In genomic region chr2:45843136-45843535, GRCh38 we compare ENCODE assay signal across 13 cellular contexts.
DNase-seq lines count a peak whose midpoint lies in the region; ATAC-seq and TF ChIP-seq lines count a peak whose summit lies in the region.
"Had no signal": no experiment of that assay in that cellular context is flagged by ENCODE, and none has a peak within 500 bp of the region (broad histone marks: within the 10 kb centered on the region; RNA-seq: fewer than 3 reads in every experiment).

No MANE protein-coding gene starts in this region.

- no peak for TF ChIP-seq CTCF in stomach (IDR thresholded peaks at IDR 0.05)
- TF ChIP-seq CTCF in smooth muscle cell (IDR thresholded peaks at IDR 0.05; ENCODE audit: borderline replicate concordance, insufficient read depth, poor library complexity, severe bottlenecking), result no peak

- DNase-seq in memory B cell (ENCODE audit: low spot score in 2 of 2), result peak; percentile 26 to 32
- no peak for DNase-seq in amniotic stem cell (lab: John Stamatoyannopoulos, UW)
- no peak for DNase-seq in NK-92 (lab: John Stamatoyannopoulos, UW; ENCODE audit: unreplicated experiment)
- no peak for DNase-seq in stomach
- DNase-seq in smooth muscle cell (lab: John Stamatoyannopoulos, UW; ENCODE audit: unreplicated experiment), result no peak
- DNase-seq: activated CD4-positive, alpha-beta T cell treated with anti-CD3 and anti-CD28 coated beads, Interleukin-2, amount 50 U/mL, for 48 hours; RPMI8226 had no signal

- intact Hi-C loops in stomach (cut with DNase I; ENCODE audit: low total_unique reads), result no loop called here

- H4K20me1 ChIP-seq in smooth muscle cell (ENCODE audit: low read depth), result peaks cover 93% of the 10 kb centered on the region

- H3K79me2 ChIP-seq in smooth muscle cell (ENCODE audit: low read depth), result peaks cover 19% of the 10 kb centered on the region

- TF ChIP-seq EP300 in stomach (IDR thresholded peaks at IDR 0.05), result no peak

- no peaks in the 10 kb centered on the region for H3K9me3 ChIP-seq in KOPT-K1 (ENCODE audit: insufficient read depth, low read length, poor library complexity, severe bottlenecking)
- no peaks in the 10 kb centered on the region for H3K9me3 ChIP-seq in stomach
- no peaks in the 10 kb centered on the region for H3K9me3 ChIP-seq in smooth muscle cell (replicated peaks; ENCODE audit: low read depth)
- H3K9me3 ChIP-seq: right atrium auricular region had no signal

- H3K4me2 ChIP-seq in smooth muscle cell, result no peak overlapping the region

- H3K4me3 Mint-ChIP-seq in memory B cell, result peak overlapping the region; percentile 6

- no peaks in the 10 kb centered on the region for H3K9me3 Mint-ChIP-seq in memory B cell

- no peak overlapping the region for H3K9ac ChIP-seq in smooth muscle cell (ENCODE audit: low read depth)

- 74 to 91% (median 79%) methylated on average over 8 of the region's 8 CpGs for WGBS in stomach, 5 donors
- 74% methylated on average over 8 of the region's 8 CpGs for WGBS in smooth muscle cell (ENCODE audit: low lambda C conversion rate)

- H3K27ac Mint-ChIP-seq in memory B cell, result peak overlapping the region; percentile 9

- no peaks in the 10 kb centered on the region for H3K27me3 ChIP-seq in stomach
- H3K27me3 ChIP-seq in smooth muscle cell (ENCODE audit: low read depth), result no peaks in the 10 kb centered on the region
- H3K27me3 ChIP-seq: right atrium auricular region had no signal

- ATAC-seq in GM18868 (IDR thresholded peaks at IDR 0.05; ENCODE audit: unreplicated experiment) (peak; percentile 58), GM21723 (IDR thresholded peaks at IDR 0.05; ENCODE audit: unreplicated experiment) (peak; percentile 62), memory B cell (ENCODE audit: low read depth) (peak; percentile 98)
- ATAC-seq: HCT116, left lobe of liver had no signal

- no peak overlapping the region for H2AFZ ChIP-seq in smooth muscle cell (ENCODE audit: low read depth)

- H3K27ac ChIP-seq in KOPT-K1 (ENCODE audit: low read depth, low read length, poor library complexity, severe bottlenecking) (peak overlapping the region; percentile 92), stomach (no peak overlapping the region), smooth muscle cell (ENCODE audit: low read depth) (no peak overlapping the region)
- H3K27ac ChIP-seq: right atrium auricular region had no signal

- H3K36me3 ChIP-seq in KOPT-K1 (ENCODE audit: insufficient read depth, low read length) (no peaks in the 10 kb centered on the region), stomach (peaks cover 0 to 16% (median 12%) of the 10 kb centered on the region in 4 donors), smooth muscle cell (ENCODE audit: low read depth) (no peaks in the 10 kb centered on the region)
- H3K36me3 ChIP-seq: right atrium auricular region had no signal

- no peak for TF ChIP-seq POLR2A in stomach (IDR thresholded peaks at IDR 0.05)

- peaks cover 6% of the 10 kb centered on the region for H3F3A ChIP-seq in smooth muscle cell (ENCODE audit: low read depth)

- H3K4me1 Mint-ChIP-seq in memory B cell, result peaks cover 45% of the 10 kb centered on the region

- H3K27me3 Mint-ChIP-seq in memory B cell, result no peaks in the 10 kb centered on the region

- peaks cover 0 to 55% (median 21%) of the 10 kb centered on the region in 4 donors for H3K4me1 ChIP-seq in stomach
- H3K4me1 ChIP-seq in smooth muscle cell (ENCODE audit: low read depth), result peaks cover 12% of the 10 kb centered on the region

- no peak overlapping the region for H3K4me3 ChIP-seq in stomach
- H3K4me3 ChIP-seq in smooth muscle cell, result no peak overlapping the region
- H3K4me3 ChIP-seq: right atrium auricular region had no signal

- peaks cover 8% of the 10 kb centered on the region for H3K36me3 Mint-ChIP-seq in memory B cell

Comparison
In these comparisons a context has a peak if more than half of its experiments do, and no peak if none do; other contexts are left out.
1. DNase-seq: peak in memory B cell (2 of 2); none in amniotic stem cell (single experiment), NK-92 (single experiment), stomach (single experiment) and smooth muscle cell (single experiment).
2. Peak in every context shown above with its lines, with median percentiles within 50 percentile points of each other: ATAC-seq.